ENCODE assay signal across 20 cellular contexts in genomic region chr9:124843635-124844034, GRCh38. TPM values are rescaled to one million over a fixed set of nuclear protein-coding genes. Genes with fewer than 3 reads are reported as not detected.
DNase-seq lines count a peak whose midpoint lies in the region; ATAC-seq and TF ChIP-seq lines count a peak whose summit lies in the region.
"Had no signal": no experiment of that assay in that cellular context is flagged by ENCODE, and none has a peak within 500 bp of the region (broad histone marks: within the 10 kb centered on the region; RNA-seq: fewer than 3 reads in every experiment).

No MANE protein-coding gene starts in this region.

- in situ Hi-C loops in astrocyte of the spinal cord (cut with HindIII; ENCODE audit: low sequenced_read_pairs) = no loop called here

- no peaks in the 10 kb centered on the region for H3K36me3 ChIP-seq in osteoblast (ENCODE audit: insufficient read depth, low read length)
- no peaks in the 10 kb centered on the region for H3K36me3 ChIP-seq in suprapubic skin

- no peak for TF ChIP-seq POLR2A in suprapubic skin (IDR thresholded peaks at IDR 0.05)

- H3K4me2 ChIP-seq in osteoblast (ENCODE audit: insufficient read depth, low read length) = peak overlapping the region; percentile 51

- H3K27me3 ChIP-seq in osteoblast (ENCODE audit: insufficient read depth, low read length) (no peaks in the 10 kb centered on the region), suprapubic skin (no peaks in the 10 kb centered on the region)

- H2AFZ ChIP-seq in osteoblast (ENCODE audit: low read length) = peak overlapping the region; percentile 56
- H2AFZ ChIP-seq: GM23248 had no signal

- H3K79me2 ChIP-seq in osteoblast (ENCODE audit: insufficient read depth, low read length) = no peaks in the 10 kb centered on the region

- peak; percentile 69 for DNase-seq in astrocyte of the spinal cord (ENCODE audit: low read depth, low spot score)
- DNase-seq in osteoblast (ENCODE audit: insufficient read length, low spot score, missing footprints) = peak; percentile 96
- peak; percentile 81 for DNase-seq in smooth muscle cell of the brain vasculature (ENCODE audit: low read depth, low spot score)
- no peak for DNase-seq in activated CD4-positive, alpha-beta T cell treated with anti-CD3 and anti-CD28 coated beads for 48 hours
- DNase-seq in suprapubic skin (ENCODE audit: low spot score in 2 of 2) = no peak
- DNase-seq in activated effector memory CD4-positive, alpha-beta T cell treated with anti-CD3 and anti-CD28 coated beads, Interleukin-2, amount 50 U/mL, for 16 hours = no peak
- DNase-seq: CD4-positive, alpha-beta T cell; COR-L47; DMS79 treated with DMSO at 0.1 percent for 48 hours; GM23248; H9; NCI-H1092 treated with DMSO at 0.1 percent for 48 hours; NCI-H2029 treated with DMSO at 0.1 percent for 48 hours; NCI-H226; NCI-H510A treated with DMSO at 0.1 percent for 48 hours; NCI-H748 treated with DMSO at 0.1 percent for 48 hours had no signal

- peak overlapping the region; percentile 41 for H3K27ac ChIP-seq in osteoblast (ENCODE audit: low read depth, low read length)
- no peak overlapping the region for H3K27ac ChIP-seq in suprapubic skin
- H3K27ac ChIP-seq: GM23248 had no signal

- peaks cover 6% of the 10 kb centered on the region for H3K4me1 ChIP-seq in osteoblast (ENCODE audit: insufficient read depth, low read length)
- no peaks in the 10 kb centered on the region for H3K4me1 ChIP-seq in suprapubic skin

- H4K20me1 ChIP-seq in osteoblast (ENCODE audit: insufficient read depth, low read length) = no peaks in the 10 kb centered on the region

- no peak overlapping the region for H3K4me3 ChIP-seq in astrocyte of the spinal cord (ENCODE audit: low read depth, low read length)
- no peak overlapping the region for H3K4me3 ChIP-seq in osteoblast (ENCODE audit: insufficient read depth, low read length)
- no peak overlapping the region for H3K4me3 ChIP-seq in suprapubic skin
- H3K4me3 ChIP-seq: GM12878, GM23248 had no signal

- ATAC-seq in esophagus mucosa (peak; percentile 15), GM18517 (IDR thresholded peaks at IDR 0.05; ENCODE audit: unreplicated experiment) (no peak)
- ATAC-seq: GM12878 had no signal

- 71% methylated on average over 9 of the region's 9 CpGs for WGBS in suprapubic skin

- TF ChIP-seq CTCF in astrocyte of the spinal cord (IDR thresholded peaks at IDR 0.05; ENCODE audit: low read depth, low read length) = no peak
- TF ChIP-seq CTCF in osteoblast (IDR thresholded peaks at IDR 0.05; ENCODE audit: extremely low read depth, low read depth, low read length) = no peak
- TF ChIP-seq CTCF in suprapubic skin (IDR thresholded peaks at IDR 0.05) = no peak

- H3K9me3 ChIP-seq in osteoblast (ENCODE audit: low read depth, low read length) (no peaks in the 10 kb centered on the region), suprapubic skin (no peaks in the 10 kb centered on the region)

- no peak for TF ChIP-seq EP300 in suprapubic skin (IDR thresholded peaks at IDR 0.05)

RNA-seq across cellular contexts. Expression of gene WDR38, which starts 9.6 kb away (rescaled TPM):
- total RNA-seq in esophagus mucosa (not detected), osteoblast (not detected in 2 replicates), suprapubic skin (not detected)
- total RNA-seq: CD4-positive, alpha-beta T cell; GM12878; GM23248; H9; SK-MEL-5 had no signal

RNA-seq across cellular contexts. Expression of gene RPL35, which starts 18.1 kb away (rescaled TPM):
- 1,741 TPM for total RNA-seq in esophagus mucosa
- total RNA-seq in osteoblast = 1,644 and 1,645 TPM in 2 replicates
- 1,000 to 10,000 TPM; 1,001 to 2,050 (median 1,799) TPM for total RNA-seq in suprapubic skin

RNA-seq across cellular contexts. Expression of gene ARPC5L, which starts 18.3 kb away (rescaled TPM):
- total RNA-seq in esophagus mucosa (59.3 TPM), osteoblast (9.8 and 11.8 TPM in 2 replicates), suprapubic skin (10 to 100 TPM; 16.9 to 52.4 (median 33.0) TPM)

Comparison
In these comparisons a context has a peak if more than half of its experiments do, and no peak if none do; other contexts are left out.
1. DNase-seq: peak in astrocyte of the spinal cord (single experiment), osteoblast (single experiment) and smooth muscle cell of the brain vasculature (single experiment); none in activated CD4-positive, alpha-beta T cell treated with anti-CD3 and anti-CD28 coated beads for 48 hours (single experiment), suprapubic skin (0 of 2) and activated effector memory CD4-positive, alpha-beta T cell treated with anti-CD3 and anti-CD28 coated beads, Interleukin-2, amount 50 U/mL, for 16 hours (single experiment).